In the genomic region with DNA sequence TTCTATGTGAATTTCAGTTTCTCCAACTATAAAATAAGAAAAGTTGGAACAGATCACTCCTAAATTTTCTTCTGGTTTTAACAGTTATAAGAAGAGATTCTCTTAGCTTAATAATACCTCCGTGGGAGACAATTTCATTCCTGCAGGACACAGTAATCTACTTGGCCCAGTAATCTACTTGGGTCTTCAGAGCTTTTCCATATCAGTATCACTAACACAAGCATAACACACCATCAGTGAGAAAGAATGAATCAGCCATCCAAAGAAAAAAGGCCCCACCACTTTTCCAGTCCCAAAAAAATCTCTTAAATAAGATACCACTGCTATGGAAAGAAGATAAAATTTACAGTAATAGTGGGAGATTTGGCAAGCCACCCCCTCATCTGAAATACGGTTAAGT, we compare ENCODE assay signal across 27 cellular contexts. TPM values are rescaled to one million over a fixed set of nuclear protein-coding genes. Genes with fewer than 3 reads are reported as not detected.
DNase-seq lines count a peak whose midpoint lies in the region; ATAC-seq, FAIRE-seq and TF ChIP-seq lines count a peak whose summit lies in the region.
"Had no signal": no experiment of that assay in that cellular context is flagged by ENCODE, and none has a peak within 500 bp of the region (broad histone marks: within the 10 kb centered on the region; RNA-seq: fewer than 3 reads in every experiment).

No MANE protein-coding gene starts in this region.

- DNase-seq in activated T-cell treated with anti-CD3 and anti-CD28 coated beads, Interleukin-2, amount 50 U/mL, for 24 hours, result no peak
- DNase-seq in activated T-cell treated with anti-CD3 and anti-CD28 coated beads, Interleukin-2, amount 50 U/mL, for 4 hours, result no peak
- DNase-seq in HFFc6 (no peak), astrocyte (ENCODE audit: low read depth) (peak; percentile 61), mesothelial cell of epicardium (ENCODE audit: low spot score in 2 of 2, unreplicated experiment in 2 of 2) (no peak), SHP77 treated with DMSO at 0.1 percent for 48 hours (lab: John Stamatoyannopoulos, UW) (no peak), NCI-H748 (lab: John Stamatoyannopoulos, UW; ENCODE audit: unreplicated experiment) (no peak), mucosa of descending colon (no peak)
- DNase-seq: activated CD4-positive, alpha-beta T cell treated with anti-CD3 and anti-CD28 coated beads for 48 hours; activated effector memory CD4-positive, alpha-beta T cell treated with anti-CD3 and anti-CD28 coated beads, Interleukin-2, amount 50 U/mL, for 16 hours; AML-193; amygdala; GDM1; head of caudate nucleus; Kasumi-1; left cardiac atrium; mammary epithelial cell; NCI-H1092 treated with DMSO at 0.1 percent for 48 hours; NCI-H187 treated with DMSO at 0.1 percent for 48 hours; NCI-H526; stimulated activated CD4-positive, alpha-beta T cell treated with anti-CD3 and anti-CD28 coated beads, Interleukin-1b, Interleukin-23, amount 100 ng/mL, for 48 hours; substantia nigra had no signal

- peaks cover 50% of the 10 kb centered on the region for H3K4me1 Mint-ChIP-seq in activated T-cell treated with anti-CD3 and anti-CD28 coated beads, Interleukin-2, amount 50 U/mL, for 24 hours (ENCODE audit: low read depth)
- H3K4me1 Mint-ChIP-seq in activated T-cell treated with anti-CD3 and anti-CD28 coated beads, Interleukin-2, amount 50 U/mL, for 4 hours (ENCODE audit: low read depth), result peaks cover 46% of the 10 kb centered on the region
- H3K4me1 Mint-ChIP-seq in HFFc6 (ENCODE audit: low read depth) (peaks cover 10% of the 10 kb centered on the region), astrocyte (ENCODE audit: low read depth, unreplicated experiment) (peaks cover 8% of the 10 kb centered on the region), mesothelial cell of epicardium (peaks cover 5% of the 10 kb centered on the region)

- no peak for FAIRE-seq in astrocyte (lab: Jason Lieb, UNC)
- FAIRE-seq: A204.1, endothelial cell of umbilical vein, GM18507, H1 had no signal

- H3K79me2 ChIP-seq in astrocyte (ENCODE audit: insufficient read depth, low read length), result peaks cover 65% of the 10 kb centered on the region

- H3K4me2 ChIP-seq in astrocyte (ENCODE audit: low read length), result peak overlapping the region; percentile 16

- H3K4me3 Mint-ChIP-seq in activated T-cell treated with anti-CD3 and anti-CD28 coated beads, Interleukin-2, amount 50 U/mL, for 24 hours, result no peak overlapping the region
- H3K4me3 Mint-ChIP-seq in activated T-cell treated with anti-CD3 and anti-CD28 coated beads, Interleukin-2, amount 50 U/mL, for 4 hours, result no peak overlapping the region
- H3K4me3 Mint-ChIP-seq in HFFc6 (no peak overlapping the region), astrocyte (ENCODE audit: unreplicated experiment) (peak overlapping the region; percentile 37), mesothelial cell of epicardium (no peak overlapping the region)

- intact Hi-C loops in mucosa of descending colon (cut with DNase I, micrococcal nuclease), result no loop called here

- ATAC-seq in activated T-cell treated with anti-CD3 and anti-CD28 coated beads, Interleukin-2, amount 50 U/mL, for 4 hours, result no peak
- no peak for ATAC-seq in mucosa of descending colon

- TF ChIP-seq CTCF in HFFc6 (IDR thresholded peaks at IDR 0.05) (no peak), astrocyte (IDR thresholded peaks at IDR 0.05; ENCODE audit: insufficient read depth, low read depth, low read length) (no peak), mesothelial cell of epicardium (IDR thresholded peaks at IDR 0.05; ENCODE audit: unreplicated experiment) (no peak), mucosa of descending colon (IDR thresholded peaks at IDR 0.05) (no peak)

- no peaks in the 10 kb centered on the region for H3K9me3 Mint-ChIP-seq in activated T-cell treated with anti-CD3 and anti-CD28 coated beads, Interleukin-2, amount 50 U/mL, for 24 hours
- H3K9me3 Mint-ChIP-seq in activated T-cell treated with anti-CD3 and anti-CD28 coated beads, Interleukin-2, amount 50 U/mL, for 4 hours, result no peaks in the 10 kb centered on the region
- H3K9me3 Mint-ChIP-seq in HFFc6 (no peaks in the 10 kb centered on the region), astrocyte (ENCODE audit: unreplicated experiment) (no peaks in the 10 kb centered on the region), mesothelial cell of epicardium (no peaks in the 10 kb centered on the region)

- H3K27me3 ChIP-seq in astrocyte (ENCODE audit: insufficient read depth, low read length), result no peaks in the 10 kb centered on the region

- H3K27me3 Mint-ChIP-seq in activated T-cell treated with anti-CD3 and anti-CD28 coated beads, Interleukin-2, amount 50 U/mL, for 24 hours, result no peaks in the 10 kb centered on the region
- H3K27me3 Mint-ChIP-seq in activated T-cell treated with anti-CD3 and anti-CD28 coated beads, Interleukin-2, amount 50 U/mL, for 4 hours (ENCODE audit: low read depth), result no peaks in the 10 kb centered on the region
- H3K27me3 Mint-ChIP-seq in HFFc6 (ENCODE audit: insufficient read depth) (peaks cover 2% of the 10 kb centered on the region; the same call in 1 of the 2 replicates), astrocyte (ENCODE audit: low read depth, unreplicated experiment) (no peaks in the 10 kb centered on the region), mesothelial cell of epicardium (ENCODE audit: low read depth) (no peaks in the 10 kb centered on the region)

- no peak overlapping the region for H2AFZ ChIP-seq in astrocyte (ENCODE audit: low read depth, low read length)

- no peak overlapping the region for H3K27ac ChIP-seq in astrocyte (ENCODE audit: low read depth, low read length)
- H3K27ac ChIP-seq: skin epidermis had no signal

- H3K9me3 ChIP-seq in astrocyte (ENCODE audit: insufficient read depth, low read depth, low read length) (no peaks in the 10 kb centered on the region), mucosa of descending colon (no peaks in the 10 kb centered on the region)

- H3K4me1 ChIP-seq in astrocyte (ENCODE audit: insufficient read depth, low read length) (peaks cover 6% of the 10 kb centered on the region), mucosa of descending colon (ENCODE audit: low read depth) (no peaks in the 10 kb centered on the region)

- H3K4me3 ChIP-seq in astrocyte (ENCODE audit: insufficient read depth, low read depth, low read length) (no peak overlapping the region), mucosa of descending colon (no peak overlapping the region)
- H3K4me3 ChIP-seq: skin epidermis had no signal

- H3K36me3 Mint-ChIP-seq in activated T-cell treated with anti-CD3 and anti-CD28 coated beads, Interleukin-2, amount 50 U/mL, for 24 hours (ENCODE audit: low read depth), result peaks cover 80% of the 10 kb centered on the region
- peaks cover 20% of the 10 kb centered on the region for H3K36me3 Mint-ChIP-seq in activated T-cell treated with anti-CD3 and anti-CD28 coated beads, Interleukin-2, amount 50 U/mL, for 4 hours (ENCODE audit: insufficient read depth)
- peaks cover 15% of the 10 kb centered on the region for H3K36me3 Mint-ChIP-seq in HFFc6 (ENCODE audit: low read depth)
- peaks cover 8% of the 10 kb centered on the region for H3K36me3 Mint-ChIP-seq in astrocyte (ENCODE audit: low read depth, unreplicated experiment)
- H3K36me3 Mint-ChIP-seq in mesothelial cell of epicardium, result peaks cover 14% of the 10 kb centered on the region

- peak overlapping the region; percentile 50 for H3K27ac Mint-ChIP-seq in activated T-cell treated with anti-CD3 and anti-CD28 coated beads, Interleukin-2, amount 50 U/mL, for 24 hours
- 0 out of 2 replicates have a peak overlapping the region, but pooled peaks have one; percentile 0 for H3K27ac Mint-ChIP-seq in HFFc6
- peak overlapping the region; percentile 26 for H3K27ac Mint-ChIP-seq in astrocyte (ENCODE audit: unreplicated experiment)
- H3K27ac Mint-ChIP-seq in mesothelial cell of epicardium, result peak overlapping the region; percentile 33

- H3K36me3 ChIP-seq in astrocyte (ENCODE audit: insufficient read depth, low read length), result peaks cover 11% of the 10 kb centered on the region
- no peaks in the 10 kb centered on the region for H3K36me3 ChIP-seq in mucosa of descending colon (ENCODE audit: low read depth)

- peaks cover 47% of the 10 kb centered on the region for H4K20me1 ChIP-seq in astrocyte (ENCODE audit: insufficient read depth, low read length)

- no peak overlapping the region for H3K9ac ChIP-seq in astrocyte (ENCODE audit: low read length)

RNA-seq across cellular contexts. Expression of a gene that starts 20.2 kb away (rescaled TPM):
- total RNA-seq in activated T-cell treated with anti-CD3 and anti-CD28 coated beads, Interleukin-2, amount 50 U/mL, for 4 hours, result 10 to 100 TPM; 77.8 to 79.2 (median 78.8) TPM
- 10 to 100 TPM; 36.6 to 49.3 (median 39.8) TPM for total RNA-seq in HFFc6 (2021; fragmentation: NEBNext Ultra II Directional; extraction: Animal tissue kit (Norgen Biotek cat#: 25700))
- total RNA-seq in astrocyte (49.9 and 54.0 TPM in 2 replicates), mesothelial cell of epicardium (86.6 to 91.5 TPM (median 87.4 TPM) in 3 replicates), mucosa of descending colon (10 to 100 TPM; 52.6 to 75.3 (median 60.6) TPM)

Comparison
In these comparisons a context has a peak if more than half of its experiments do, and no peak if none do; other contexts are left out.
1. H3K27ac Mint-ChIP-seq: peak in every context shown above with its lines; median percentile 50 in activated T-cell treated with anti-CD3 and anti-CD28 coated beads, Interleukin-2, amount 50 U/mL, for 24 hours; 33 in mesothelial cell of epicardium; 26 in astrocyte; 0 in HFFc6.